ENCODE assay signal across 16 cellular contexts in the genomic region with DNA sequence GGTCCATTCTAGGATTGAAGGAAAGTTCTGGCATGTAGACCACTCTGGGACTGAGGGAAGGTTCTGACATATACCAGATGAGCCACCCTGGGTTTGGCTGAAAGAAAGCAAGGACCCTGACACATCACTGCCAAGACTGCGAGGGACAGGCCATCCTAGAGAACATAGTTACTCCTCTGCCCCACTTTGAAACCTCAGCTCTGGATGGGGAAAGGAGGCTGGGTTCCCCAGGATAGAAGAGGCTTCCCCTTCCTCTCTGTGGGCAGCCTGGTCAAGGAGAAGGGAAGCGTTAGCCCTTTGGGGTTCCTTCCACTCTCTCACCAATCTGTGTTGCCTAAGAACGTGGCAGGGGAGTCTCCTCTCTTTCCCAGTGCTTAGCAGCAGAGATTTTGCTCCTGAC.
"Had no signal": no experiment of that assay in that cellular context is flagged by ENCODE, and none has a peak within 500 bp of the region (broad histone marks: within the 10 kb centered on the region; RNA-seq: fewer than 3 reads in every experiment).

No MANE protein-coding gene starts in this region.

- H3K4me3 Mint-ChIP-seq: activated CD8-positive, alpha-beta memory T cell treated with anti-CD3 and anti-CD28 coated beads, Interleukin-2, amount 10 ng/mL, durations not matched to agents 7 days and 5 days; activated naive CD4-positive, alpha-beta T cell treated with anti-CD3 and anti-CD28 coated beads, Interleukin-2, amount 10 ng/mL, durations not matched to agents 7 days and 5 days; immature natural killer cell; naive thymus-derived CD4-positive, alpha-beta T cell had no signal

- H3K4me1 Mint-ChIP-seq: activated CD8-positive, alpha-beta memory T cell treated with anti-CD3 and anti-CD28 coated beads, Interleukin-2, amount 10 ng/mL, durations not matched to agents 7 days and 5 days; activated naive CD4-positive, alpha-beta T cell treated with anti-CD3 and anti-CD28 coated beads, Interleukin-2, amount 10 ng/mL, durations not matched to agents 7 days and 5 days; immature natural killer cell; naive thymus-derived CD4-positive, alpha-beta T cell had no signal

- H3K4me1 ChIP-seq: ascending aorta had no signal

- H3K36me3 Mint-ChIP-seq: activated CD8-positive, alpha-beta memory T cell treated with anti-CD3 and anti-CD28 coated beads, Interleukin-2, amount 10 ng/mL, durations not matched to agents 7 days and 5 days; activated naive CD4-positive, alpha-beta T cell treated with anti-CD3 and anti-CD28 coated beads, Interleukin-2, amount 10 ng/mL, durations not matched to agents 7 days and 5 days; immature natural killer cell; naive thymus-derived CD4-positive, alpha-beta T cell had no signal

- H3K9me3 Mint-ChIP-seq: activated naive CD4-positive, alpha-beta T cell treated with anti-CD3 and anti-CD28 coated beads, Interleukin-2, amount 10 ng/mL, durations not matched to agents 7 days and 5 days; activated T-helper 2 cell treated with anti-CD3 and anti-CD28 coated beads, Interferon-gamma antibody, Interleukin-2, Interleukin-4, amounts not matched to agents 10 μg/mL and 5 μg/mL and 100 μg/mL, durations not matched to agents 14 hours and 24 hours and 36 hours; immature natural killer cell had no signal

- H3K4me3 ChIP-seq: ascending aorta, lung had no signal

- H3K36me3 ChIP-seq: ascending aorta, tibial nerve had no signal

- H3K9me3 ChIP-seq: ascending aorta, tibial nerve had no signal

- ATAC-seq: activated CD8-positive, alpha-beta memory T cell treated with anti-CD3 and anti-CD28 coated beads, Interleukin-2, amount 10 ng/mL, durations not matched to agents 7 days and 5 days had no signal

- H3K27ac ChIP-seq: ascending aorta, tibial nerve had no signal

- DNase-seq: activated CD4-positive, alpha-beta T cell treated with anti-CD3 and anti-CD28 coated beads, Interleukin-2, amount 50 U/mL, for 48 hours; activated CD8-positive, alpha-beta memory T cell treated with anti-CD3 and anti-CD28 coated beads, Interleukin-2, amount 10 ng/mL, durations not matched to agents 7 days and 5 days; activated naive CD4-positive, alpha-beta T cell treated with anti-CD3 and anti-CD28 coated beads, Interleukin-2, amount 10 ng/mL, durations not matched to agents 7 days and 5 days; activated T-cell treated with anti-CD3 and anti-CD28 coated beads, Interleukin-2, amount 50 U/mL, for 1 hour; central memory CD4-positive, alpha-beta T cell; effector memory CD4-positive, alpha-beta T cell; immature natural killer cell; naive thymus-derived CD4-positive, alpha-beta T cell; stimulated activated CD4-positive, alpha-beta T cell treated with anti-CD3 and anti-CD28 coated beads, Interleukin-4, amount 100 ng/mL, for 24 hours; stimulated activated naive CD4-positive, alpha-beta T cell; T-helper 1 cell; T1000 had no signal

- H3K27ac Mint-ChIP-seq: activated CD8-positive, alpha-beta memory T cell treated with anti-CD3 and anti-CD28 coated beads, Interleukin-2, amount 10 ng/mL, durations not matched to agents 7 days and 5 days; activated naive CD4-positive, alpha-beta T cell treated with anti-CD3 and anti-CD28 coated beads, Interleukin-2, amount 10 ng/mL, durations not matched to agents 7 days and 5 days; activated T-helper 2 cell treated with anti-CD3 and anti-CD28 coated beads, Interferon-gamma antibody, Interleukin-2, Interleukin-4, amounts not matched to agents 10 μg/mL and 5 μg/mL and 100 μg/mL, durations not matched to agents 14 hours and 24 hours and 36 hours; immature natural killer cell; naive thymus-derived CD4-positive, alpha-beta T cell had no signal

- H3K27me3 ChIP-seq: ascending aorta, tibial nerve had no signal
